In genomic region chr5:158152151-158152550, GRCh38 we compare ENCODE assay signal across 23 cellular contexts.
"Had no signal": no experiment of that assay in that cellular context is flagged by ENCODE, and none has a peak within 500 bp of the region (broad histone marks: within the 10 kb centered on the region; RNA-seq: fewer than 3 reads in every experiment).

No MANE protein-coding gene starts in this region.

- H3K36me3 Mint-ChIP-seq: T-cell had no signal

- H3K4me1 Mint-ChIP-seq: T-cell had no signal

- DNase-seq: IMR-90, Karpas-422, KG1, MM.1S, NCI-H1092 treated with DMSO at 0.1 percent for 48 hours, NCI-H1436, NCI-H187, NCI-H2029, NCI-H2081 treated with DMSO at 0.1 percent for 48 hours, NCI-H2171, NCI-H226, NCI-H446, NCI-H510A, NCI-H524 treated with DMSO at 0.1 percent for 48 hours, NCI-H69, NCI-H774, PC-3, SHP77, SK-N-SH, SW 1271, T-cell had no signal

- ATAC-seq: HepG2, Panc1, PC-3, T-cell had no signal

- H3K4me3 Mint-ChIP-seq: T-cell had no signal

- H3K9me3 ChIP-seq: SK-N-SH had no signal

- H3K27ac Mint-ChIP-seq: T-cell had no signal

- H3K9me3 Mint-ChIP-seq: T-cell had no signal
